8 cellular contexts compared by ENCODE assay signal in genomic region chr2:145254291-145254690, GRCh38.
"Had no signal": no experiment of that assay in that cellular context is flagged by ENCODE, and none has a peak within 500 bp of the region (broad histone marks: within the 10 kb centered on the region; RNA-seq: fewer than 3 reads in every experiment).

No MANE protein-coding gene starts in this region.

- H3K36me3 Mint-ChIP-seq: IgD-negative memory B cell had no signal

- DNase-seq: GOT3, H9, HCEC 1CT, KG1 had no signal

- FAIRE-seq: H54, HepG2 had no signal

- H3K4me1 Mint-ChIP-seq: IgD-negative memory B cell had no signal

- H3K9me3 Mint-ChIP-seq: H9, IgD-negative memory B cell had no signal

- H3K27ac Mint-ChIP-seq: H9, IgD-negative memory B cell had no signal

- H3K27ac ChIP-seq: HL-60 had no signal

- H3K27me3 Mint-ChIP-seq: IgD-negative memory B cell had no signal

- H3K4me3 Mint-ChIP-seq: H9, IgD-negative memory B cell had no signal
